ENCODE assay signal across 11 cellular contexts in genomic region chr13:31908696-31909386, GRCh38.
DNase-seq lines count a peak whose midpoint lies in the region; ATAC-seq and TF ChIP-seq lines count a peak whose summit lies in the region.
"Had no signal": no experiment of that assay in that cellular context is flagged by ENCODE, and none has a peak within 500 bp of the region (broad histone marks: within the 10 kb centered on the region; RNA-seq: fewer than 3 reads in every experiment).

No MANE protein-coding gene starts in this region.

- no peaks in the 10 kb centered on the region for H3K9me2 ChIP-seq in PC-9 (ENCODE audit: insufficient read depth)

- H4K20me1 ChIP-seq in mammary epithelial cell (ENCODE audit: insufficient read depth, low read length), result no peaks in the 10 kb centered on the region
- H4K20me1 ChIP-seq in PC-9 (ENCODE audit: insufficient read depth), result no peaks in the 10 kb centered on the region

- peak; percentile 53 for ATAC-seq in upper lobe of right lung

- H3K9me3 ChIP-seq in mammary epithelial cell (replicated peaks; ENCODE audit: insufficient read depth, low read length) (no peaks in the 10 kb centered on the region), PC-9 (ENCODE audit: insufficient read depth, low read depth) (no peaks in the 10 kb centered on the region), left ventricle myocardium inferior (replicated peaks) (no peaks in the 10 kb centered on the region), upper lobe of right lung (no peaks in the 10 kb centered on the region)
- H3K9me3 ChIP-seq: colonic mucosa, upper lobe of left lung had no signal

- H3F3A ChIP-seq in PC-9 (ENCODE audit: insufficient read depth, low read depth), result no peaks in the 10 kb centered on the region

- H3K27me3 Mint-ChIP-seq in MCF 10A (ENCODE audit: insufficient read depth, unreplicated experiment), result no peaks in the 10 kb centered on the region
- H3K27me3 Mint-ChIP-seq in chondrocyte (ENCODE audit: low read depth), result peaks cover 7% of the 10 kb centered on the region

- BruUV-seq in MCF 10A (replicated peaks; lab: Mats Ljungman, UMichigan) (no TSS peak), mammary epithelial cell (replicated peaks; lab: Mats Ljungman, UMichigan) (no TSS peak), PC-9 (replicated peaks; lab: Mats Ljungman, UMichigan) (no TSS peak)

- in situ Hi-C loops in mammary epithelial cell (cut with MboI; ENCODE audit: low sequenced_read_pairs in 2 of 2), result loop anchor here in 1 of 2 donors (25.0 kb wide), 2 partner anchors 103 to 403 kb away; partner anchors contain the start of genes BRCA2 and ZAR1L

- no peak overlapping the region for H3K27ac ChIP-seq in mammary epithelial cell (ENCODE audit: insufficient read depth, low read depth, low read length)
- no peak overlapping the region for H3K27ac ChIP-seq in PC-9
- peak overlapping the region; percentile 65 for H3K27ac ChIP-seq in left ventricle myocardium inferior (replicated peaks)
- H3K27ac ChIP-seq in upper lobe of right lung, result peak overlapping the region; percentile 21
- H3K27ac ChIP-seq: colonic mucosa had no signal

- H3K4me3 Mint-ChIP-seq in MCF 10A (ENCODE audit: unreplicated experiment) (no peak overlapping the region), chondrocyte (ENCODE audit: unreplicated experiment) (no peak overlapping the region)

- DNase-seq in MCF 10A (ENCODE audit: unreplicated experiment) (peak; percentile 22), mammary epithelial cell (no peak), PC-9 (no peak), left ventricle myocardium inferior (no peak), upper lobe of right lung (no peak), chondrocyte (ENCODE audit: low spot score) (no peak), NCI-H1694 treated with DMSO at 0.1 percent for 48 hours (lab: John Stamatoyannopoulos, UW) (no peak), nucleus accumbens (lab: John Stamatoyannopoulos, UW) (no peak)
- DNase-seq: activated CD8-positive, alpha-beta memory T cell treated with anti-CD3 and anti-CD28 coated beads, Interleukin-2, amount 50 U/mL, for 48 hours; colonic mucosa; upper lobe of left lung had no signal

- 56% methylated on average over 4 of the region's 4 CpGs for WGBS in mammary epithelial cell (ENCODE audit: low coverage, missing lambda C conversion rate)

- intact Hi-C loops in MCF 10A (cut with micrococcal nuclease) (loop anchor here (1.0 to 10.0 kb wide), 2 partner anchors 106 to 337 kb away; no protein-coding TSS in a partner anchor), mammary epithelial cell (cut with micrococcal nuclease) (no loop called here), PC-9 (cut with micrococcal nuclease; ENCODE audit: unreplicated experiment) (no loop called here), left ventricle myocardium inferior (cut with micrococcal nuclease) (no loop called here), upper lobe of right lung (cut with DNase I) (no loop called here)

- no peak overlapping the region for H3K4me2 ChIP-seq in mammary epithelial cell (ENCODE audit: insufficient read depth, low read depth, low read length)
- H3K4me2 ChIP-seq in PC-9, result peak overlapping the region; percentile 4; the same call in 1 of the 2 replicates

- H3K36me3 ChIP-seq in mammary epithelial cell (ENCODE audit: insufficient read depth, low read length), result no peaks in the 10 kb centered on the region
- H3K36me3 ChIP-seq in PC-9 (ENCODE audit: low read depth), result no peaks in the 10 kb centered on the region
- no peaks in the 10 kb centered on the region for H3K36me3 ChIP-seq in left ventricle myocardium inferior
- no peaks in the 10 kb centered on the region for H3K36me3 ChIP-seq in upper lobe of right lung
- H3K36me3 ChIP-seq: colonic mucosa, upper lobe of left lung had no signal

- POLR2A ChIA-PET in MCF 10A (lab: Yijun Ruan, JAX), result interaction anchor here (0.6 to 1.9 kb wide), 6 partner anchors 11 to 672 kb away, joined by 3 to 14 read pairs (median 3); partner anchors contain the start of genes BRCA2 and ZAR1L
- POLR2A ChIA-PET in PC-9 (lab: Charles Lee; ENCODE audit: unreplicated experiment), result no interaction called here

- no peak overlapping the region for H2AFZ ChIP-seq in mammary epithelial cell (ENCODE audit: low read depth, low read length)
- H2AFZ ChIP-seq in PC-9, result no peak overlapping the region

- H3K4me1 ChIP-seq in mammary epithelial cell (ENCODE audit: insufficient read depth, low read length), result no peaks in the 10 kb centered on the region
- peaks cover 27% of the 10 kb centered on the region for H3K4me1 ChIP-seq in PC-9 (replicated peaks; ENCODE audit: insufficient read depth)
- H3K4me1 ChIP-seq in left ventricle myocardium inferior, result peaks cover 69% of the 10 kb centered on the region
- H3K4me1 ChIP-seq in upper lobe of right lung, result peaks cover 24% of the 10 kb centered on the region
- H3K4me1 ChIP-seq: colonic mucosa had no signal

- H3K27ac Mint-ChIP-seq in MCF 10A (ENCODE audit: low read depth, unreplicated experiment) (no peak overlapping the region), chondrocyte (ENCODE audit: unreplicated experiment) (no peak overlapping the region)

- H3K27me3 ChIP-seq in mammary epithelial cell (ENCODE audit: insufficient read depth, low read length) (no peaks in the 10 kb centered on the region), PC-9 (ENCODE audit: insufficient read depth, low read depth) (no peaks in the 10 kb centered on the region), left ventricle myocardium inferior (ENCODE audit: low read depth) (no peaks in the 10 kb centered on the region), upper lobe of right lung (no peaks in the 10 kb centered on the region)
- H3K27me3 ChIP-seq: colonic mucosa, upper lobe of left lung had no signal

- TF ChIP-seq CTCF in MCF 10A (IDR thresholded peaks at IDR 0.05; ENCODE audit: unreplicated experiment) (no peak), mammary epithelial cell (conservative IDR thresholded peaks at IDR 0.05 in 1 of 2, IDR thresholded peaks at IDR 0.05 in 1 of 2; ENCODE audit: extremely low read depth in 1 of 2, insufficient read depth in 1 of 2, low read depth in 1 of 2, low read length in 2 of 2) (no peak), PC-9 (conservative IDR thresholded peaks at IDR 0.05) (no peak), left ventricle myocardium inferior (IDR thresholded peaks at IDR 0.05; ENCODE audit: borderline replicate concordance) (no peak), upper lobe of right lung (IDR thresholded peaks at IDR 0.05) (no peak), chondrocyte (IDR thresholded peaks at IDR 0.05) (no peak)

- H3K4me1 Mint-ChIP-seq in MCF 10A (ENCODE audit: insufficient read depth, unreplicated experiment) (peaks cover 12% of the 10 kb centered on the region), chondrocyte (ENCODE audit: low read depth) (peaks cover 62% of the 10 kb centered on the region)

- H3K4me3 ChIP-seq in mammary epithelial cell (replicated peaks in 1 of 3; ENCODE audit: insufficient read depth in 1 of 3, low read depth in 2 of 3, low read length in 3 of 3) (no peak overlapping the region), PC-9 (no peak overlapping the region), left ventricle myocardium inferior (no peak overlapping the region), upper lobe of right lung (no peak overlapping the region)
- H3K4me3 ChIP-seq: colonic mucosa, upper lobe of left lung had no signal

- CTCF ChIA-PET in MCF 10A (lab: Yijun Ruan, JAX) (interaction anchor here (0.7 to 4.4 kb wide), 35 partner anchors 10 to 675 kb away, joined by 3 to 31 read pairs (median 6); partner anchors contain the start of genes BRCA2 and ZAR1L), mammary epithelial cell (lab: Charles Lee; ENCODE audit: low non-redundant PET) (interaction anchor here (0.9 kb wide), 1 partner anchor 672 kb away, joined by 3 read pairs; no protein-coding TSS in a partner anchor), PC-9 (lab: Charles Lee) (interaction anchor here (1.0 kb wide), 1 partner anchor 673 kb away, joined by 11 read pairs; no protein-coding TSS in a partner anchor)

- H3K79me2 ChIP-seq in mammary epithelial cell (ENCODE audit: insufficient read depth, low read length), result no peaks in the 10 kb centered on the region
- H3K79me2 ChIP-seq in PC-9 (ENCODE audit: low read depth), result no peaks in the 10 kb centered on the region

- no peaks in the 10 kb centered on the region for H3K9me3 Mint-ChIP-seq in MCF 10A (ENCODE audit: unreplicated experiment)
- H3K9me3 Mint-ChIP-seq in chondrocyte (ENCODE audit: low read depth), result no peaks in the 10 kb centered on the region

- dilution Hi-C loops in mammary epithelial cell (cut with HindIII; ENCODE audit: low sequenced_read_pairs), result no loop called here

- H3K36me3 Mint-ChIP-seq in MCF 10A (ENCODE audit: insufficient read depth, unreplicated experiment) (no peaks in the 10 kb centered on the region), chondrocyte (ENCODE audit: low read depth) (peaks cover 1% of the 10 kb centered on the region)

- H3K9ac ChIP-seq in mammary epithelial cell (ENCODE audit: insufficient read depth, low read length), result no peak overlapping the region

Comparison
In these comparisons a context has a peak if more than half of its experiments do, and no peak if none do; other contexts are left out.
1. H3K27ac ChIP-seq: peak in left ventricle myocardium inferior (single experiment) and upper lobe of right lung (single experiment); none in mammary epithelial cell (single experiment) and PC-9 (single experiment).